In genomic region chr21:46454142-46454541, GRCh38 we compare ENCODE assay signal across 31 cellular contexts.
"Had no signal": no experiment of that assay in that cellular context is flagged by ENCODE, and none has a peak within 500 bp of the region (broad histone marks: within the 10 kb centered on the region; RNA-seq: fewer than 3 reads in every experiment).

No MANE protein-coding gene starts in this region.

- H3K27ac Mint-ChIP-seq: activated B cell treated with CpG ODN at 0.5 μM for 24 hours; activated CD8-positive, alpha-beta T cell treated with anti-CD3 and anti-CD28 coated beads for 36 hours; activated naive CD8-positive, alpha-beta T cell; activated T-helper 2 cell treated with anti-CD3 and anti-CD28 coated beads, Interferon-gamma antibody, Interleukin-2, Interleukin-4, amounts not matched to agents 10 μg/mL and 5 μg/mL and 100 μg/mL, durations not matched to agents 14 hours and 24 hours and 36 hours; dendritic cell treated with granulocyte-macrophage colony-stimulating factor and Interleukin-4, amounts not matched to agents 40 ng/mL and 50 ng/mL, for 4 days; nephron progenitor cell; stimulated activated effector memory CD8-positive, alpha-beta T cell treated with anti-CD3 and anti-CD28 coated beads, Interleukin-12 subunit alpha, Interleukin-12 subunit beta, amount 100 ng/mL, for 72 hours; stimulated activated naive CD8-positive, alpha-beta T cell treated with anti-CD3 and anti-CD28 coated beads, Interleukin-15, Interleukin-2, amounts not matched to agents 100 ng/mL and 50 ng/mL, for 24 hours; T-helper 2 cell treated with Interferon-gamma antibody and Interleukin-4, amounts not matched to agents 5 μg/mL and 100 μg/mL, for 36 hours had no signal

- H3K27me3 Mint-ChIP-seq: activated B cell treated with CpG ODN at 0.5 μM for 24 hours; activated CD8-positive, alpha-beta T cell treated with anti-CD3 and anti-CD28 coated beads for 36 hours; activated naive CD8-positive, alpha-beta T cell; central memory CD8-positive, alpha-beta T cell; dendritic cell treated with granulocyte-macrophage colony-stimulating factor and Interleukin-4, amounts not matched to agents 40 ng/mL and 50 ng/mL, for 4 days; stimulated activated naive CD8-positive, alpha-beta T cell treated with anti-CD3 and anti-CD28 coated beads, Interleukin-15, Interleukin-2, amounts not matched to agents 100 ng/mL and 50 ng/mL, for 24 hours had no signal

- H3K27ac ChIP-seq: ascending aorta, brain microvascular endothelial cell, pancreas, sigmoid colon, thyroid gland, upper lobe of left lung, vagina had no signal

- H3K27me3 ChIP-seq: ascending aorta, brain microvascular endothelial cell, esophagus muscularis mucosa, pancreas, sigmoid colon, thyroid gland, upper lobe of left lung, vagina had no signal

- H3K36me3 ChIP-seq: ascending aorta, brain microvascular endothelial cell, esophagus muscularis mucosa, pancreas, sigmoid colon, thyroid gland, upper lobe of left lung, vagina had no signal

- DNase-seq: activated B cell treated with CpG ODN at 0.5 μM for 24 hours; activated CD4-positive, alpha-beta T cell treated with anti-CD3 and anti-CD28 coated beads, Interleukin-2, amount 50 U/mL, for 1 hour; activated CD8-positive, alpha-beta T cell treated with anti-CD3 and anti-CD28 coated beads for 36 hours; activated naive CD4-positive, alpha-beta T cell; activated T-cell treated with anti-CD3 and anti-CD28 coated beads, Interleukin-2, amount 50 U/mL, for 48 hours; brain microvascular endothelial cell; effector CD4-positive, alpha-beta T cell; glutamatergic neuron; hippocampal formation; left cardiac atrium; left ventricle myocardium superior; nephron progenitor cell; pancreas; psoas muscle; small intestine; stimulated activated CD4-positive, alpha-beta T cell treated with anti-CD3 and anti-CD28 coated beads, Interleukin-4, amount 100 ng/mL, for 24 hours; thyroid gland; upper lobe of left lung had no signal

- H3K4me3 ChIP-seq: ascending aorta, esophagus muscularis mucosa, pancreas, psoas muscle, sigmoid colon, thyroid gland, upper lobe of left lung, vagina had no signal

- ATAC-seq: activated CD8-positive, alpha-beta T cell treated with anti-CD3 and anti-CD28 coated beads for 36 hours; left cardiac atrium; left ventricle myocardium superior; pancreas; psoas muscle; stimulated activated effector memory CD8-positive, alpha-beta T cell treated with anti-CD3 and anti-CD28 coated beads, Interleukin-12 subunit alpha, Interleukin-12 subunit beta, amount 100 ng/mL, for 72 hours had no signal

- H3K9me3 ChIP-seq: esophagus muscularis mucosa, pancreas, psoas muscle, sigmoid colon, thyroid gland, vagina had no signal

- H3K9me3 Mint-ChIP-seq: activated B cell treated with CpG ODN at 0.5 μM for 24 hours; activated CD8-positive, alpha-beta T cell treated with anti-CD3 and anti-CD28 coated beads for 36 hours; activated T-helper 2 cell treated with anti-CD3 and anti-CD28 coated beads, Interferon-gamma antibody, Interleukin-2, Interleukin-4, amounts not matched to agents 10 μg/mL and 5 μg/mL and 100 μg/mL, durations not matched to agents 14 hours and 24 hours and 36 hours; central memory CD8-positive, alpha-beta T cell; stimulated activated effector memory CD8-positive, alpha-beta T cell treated with anti-CD3 and anti-CD28 coated beads, Interleukin-12 subunit alpha, Interleukin-12 subunit beta, amount 100 ng/mL, for 72 hours; stimulated activated naive CD8-positive, alpha-beta T cell treated with anti-CD3 and anti-CD28 coated beads, Interleukin-15, Interleukin-2, amounts not matched to agents 100 ng/mL and 50 ng/mL, for 24 hours had no signal

- H3K4me3 Mint-ChIP-seq: activated B cell treated with CpG ODN at 0.5 μM for 24 hours; activated CD8-positive, alpha-beta T cell treated with anti-CD3 and anti-CD28 coated beads for 36 hours; activated naive CD8-positive, alpha-beta T cell; central memory CD8-positive, alpha-beta T cell; dendritic cell treated with granulocyte-macrophage colony-stimulating factor and Interleukin-4, amounts not matched to agents 40 ng/mL and 50 ng/mL, for 4 days; nephron progenitor cell; stimulated activated effector memory CD8-positive, alpha-beta T cell treated with anti-CD3 and anti-CD28 coated beads, Interleukin-12 subunit alpha, Interleukin-12 subunit beta, amount 100 ng/mL, for 72 hours; stimulated activated naive CD8-positive, alpha-beta T cell treated with anti-CD3 and anti-CD28 coated beads, Interleukin-15, Interleukin-2, amounts not matched to agents 100 ng/mL and 50 ng/mL, for 24 hours; T-helper 2 cell treated with Interferon-gamma antibody and Interleukin-4, amounts not matched to agents 5 μg/mL and 100 μg/mL, for 36 hours had no signal

- FAIRE-seq: frontal cortex, keratinocyte, pancreas, small intestine had no signal
